ENCODE assay signal across 22 cellular contexts in genomic region chr2:202101049-202101579, GRCh38. TPM values are rescaled to one million over a fixed set of nuclear protein-coding genes. Genes with fewer than 3 reads are reported as not detected.
A peak's percentile ranks its signal among the peaks of the same experiment; 100 is the strongest.
DNase-seq lines count a peak whose midpoint lies in the region; ATAC-seq, FAIRE-seq and TF ChIP-seq lines count a peak whose summit lies in the region.
"Had no signal": no experiment of that assay in that cellular context is flagged by ENCODE, and none has a peak within 500 bp of the region (broad histone marks: within the 10 kb centered on the region; RNA-seq: fewer than 3 reads in every experiment).

No MANE protein-coding gene starts in this region.

- no peaks in the 10 kb centered on the region for H4K20me1 ChIP-seq in H1 (replicated peaks in 1 of 2; ENCODE audit: control insufficient read depth in 1 of 2, insufficient read depth in 2 of 2, low read length in 2 of 2)

- no peak overlapping the region for H3K18ac ChIP-seq in H1 (ENCODE audit: extremely low read depth, low read length)

- no peaks in the 10 kb centered on the region for H3K79me2 ChIP-seq in H1 (ENCODE audit: control insufficient read depth in 1 of 2, insufficient read depth in 2 of 2, low read length in 2 of 2)

- H3K14ac ChIP-seq in H1 (ENCODE audit: insufficient read length), result no peak overlapping the region

- DNase-seq in NCI-H82 (lab: John Stamatoyannopoulos, UW), result peak; percentile 65
- no peak for DNase-seq in NCI-H82 treated with DMSO at 0.1 percent for 48 hours (lab: John Stamatoyannopoulos, UW; ENCODE audit: unreplicated experiment)
- DNase-seq in NCI-H2227 (lab: John Stamatoyannopoulos, UW; ENCODE audit: unreplicated experiment), result peak; percentile 38
- no peak for DNase-seq in H1 (ENCODE audit: low read depth in 1 of 2, low spot score in 2 of 2)
- DNase-seq in activated naive CD8-positive, alpha-beta T cell treated with anti-CD3 and anti-CD28 coated beads, Interleukin-2, amount 50 U/mL, for 24 hours, result no peak
- DNase-seq in NOMO-1 treated with dmso at 0.1 percent for 144 hours (lab: John Stamatoyannopoulos, UW; ENCODE audit: unreplicated experiment), result no peak
- no peak for DNase-seq in NCI-H2107 treated with DMSO at 0.1 percent for 48 hours (lab: John Stamatoyannopoulos, UW; ENCODE audit: unreplicated experiment)
- DNase-seq: Calu3; CD4-positive, CD25-positive, alpha-beta regulatory T cell; DND-41; GDM1; Kasumi-1; NCI-H146; NCI-H2107; NCI-H748 treated with DMSO at 0.1 percent for 48 hours; SIG-M5; T-helper 17 cell had no signal

- H4K8ac ChIP-seq in H1 (ENCODE audit: extremely low read depth, insufficient read depth, low read length), result no peak overlapping the region

- 0 out of 2 replicates have a peak overlapping the region, but pooled peaks have one; percentile 7 for H3K27ac ChIP-seq in H1 (ENCODE audit: low read depth, low read length)

- no peak for TF ChIP-seq RAD21 in H1 (IDR thresholded peaks at IDR 0.05 in 1 of 2, conservative IDR thresholded peaks at IDR 0.05 in 1 of 2; ENCODE audit: low read depth in 2 of 2, low read length in 2 of 2)

- no peaks in the 10 kb centered on the region for H3K27me3 ChIP-seq in H1 (replicated peaks in 1 of 4; ENCODE audit: control insufficient read depth in 3 of 4, extremely low read depth in 1 of 4, insufficient read depth in 3 of 4, low read length in 3 of 4)

- no peaks in the 10 kb centered on the region for H3K36me3 ChIP-seq in H1 (ENCODE audit: control insufficient read depth in 2 of 4, insufficient read depth in 4 of 4, low read length in 3 of 4)
- H3K36me3 ChIP-seq: HAP-1 had no signal

- H2AK5ac ChIP-seq in H1 (ENCODE audit: low read depth, low read length), result no peak overlapping the region

- peaks cover 3% of the 10 kb centered on the region for H3K27me3 Mint-ChIP-seq in activated naive CD8-positive, alpha-beta T cell treated with anti-CD3 and anti-CD28 coated beads, Interleukin-2, amount 50 U/mL, for 24 hours

- H3K23ac ChIP-seq in H1 (ENCODE audit: insufficient read length), result no peak overlapping the region

- no peak for FAIRE-seq in H1 (lab: Jason Lieb, UNC)
- FAIRE-seq: A204.1, GM12892, TTC549 had no signal

- H2BK15ac ChIP-seq in H1 (ENCODE audit: low read length), result no peak overlapping the region

- H2BK12ac ChIP-seq in H1 (ENCODE audit: low read depth, low read length), result no peak overlapping the region

- H2BK20ac ChIP-seq in H1 (ENCODE audit: low read length), result 0 out of 2 replicates have a peak overlapping the region, but pooled peaks have one; percentile 27

- POLR2A ChIA-PET in H1 (lab: Charles Lee; ENCODE audit: partially characterized antibody), result interaction anchor here (1.8 kb wide), 1 partner anchor 59 kb away, joined by 4 read pairs; no protein-coding TSS in a partner anchor

- CTCF ChIA-PET in H1 (lab: Charles Lee; ENCODE audit: partially characterized antibody), result interaction anchor here (1.1 to 3.9 kb wide), 4 partner anchors 8 to 43 kb away, joined by 3 to 16 read pairs (median 12); partner anchors contain the start of gene KIAA2012

- H3K4me1 Mint-ChIP-seq in activated naive CD8-positive, alpha-beta T cell treated with anti-CD3 and anti-CD28 coated beads, Interleukin-2, amount 50 U/mL, for 24 hours, result no peaks in the 10 kb centered on the region
- H3K4me1 Mint-ChIP-seq: CD4-positive, CD25-positive, alpha-beta regulatory T cell had no signal

- H3K23me2 ChIP-seq in H1 (ENCODE audit: low read depth, low read length), result no peaks in the 10 kb centered on the region; the same call in 1 of the 2 replicates

- H3K9ac ChIP-seq in H1 (replicated peaks in 1 of 4; ENCODE audit: extremely low read depth in 1 of 4, low read depth in 3 of 4, low read length in 3 of 4), result no peak overlapping the region

- H3K4me2 ChIP-seq in H1 (ENCODE audit: insufficient read depth in 1 of 2, low read depth in 2 of 2, low read length in 2 of 2), result no peak overlapping the region

- peaks cover 0 to 9% (median 6%) of the 10 kb centered on the region in 4 experiments; a peak in 3 of 7 replicates for H3K4me1 ChIP-seq in H1 (replicated peaks in 1 of 4; ENCODE audit: control insufficient read depth in 3 of 4, insufficient read depth in 4 of 4, low read length in 3 of 4)
- H3K4me1 ChIP-seq: HAP-1 had no signal

- H4K91ac ChIP-seq in H1 (replicated peaks; ENCODE audit: insufficient read length, low read length), result no peak overlapping the region

- no peaks in the 10 kb centered on the region for H3K79me1 ChIP-seq in H1 (ENCODE audit: low read depth, low read length)

- H3K9me3 ChIP-seq in H1 (ENCODE audit: insufficient read depth in 2 of 2, low read depth in 1 of 2, low read length in 1 of 2), result no peaks in the 10 kb centered on the region

- no peaks in the 10 kb centered on the region for H3K9me3 Mint-ChIP-seq in activated naive CD8-positive, alpha-beta T cell treated with anti-CD3 and anti-CD28 coated beads, Interleukin-2, amount 50 U/mL, for 24 hours

- TF ChIP-seq CTCF in H1 (IDR thresholded peaks at IDR 0.05; ENCODE audit: control extremely low read depth in 1 of 3, insufficient read depth in 1 of 3, low read depth in 1 of 3, low read length in 3 of 3), result no peak

- no peak overlapping the region for H3K56ac ChIP-seq in H1 (replicated peaks; ENCODE audit: insufficient read length, low read depth, low read length)

- no peak overlapping the region for H2AFZ ChIP-seq in H1 (ENCODE audit: low read length)

- no peak for TF ChIP-seq EP300 in H1 (IDR thresholded peaks at IDR 0.05; ENCODE audit: borderline replicate concordance in 1 of 2, low read depth in 2 of 2, low read length in 2 of 2)

- no peak for TF ChIP-seq POLR2A in H1 (IDR thresholded peaks at IDR 0.05; ENCODE audit: control extremely low read depth in 1 of 2, low read depth in 2 of 2, low read length in 2 of 2)

- WGBS in H1 (ENCODE audit: extremely low coverage in 1 of 2, insufficient coverage in 1 of 2, insufficient read length in 1 of 2, insufficient replicate concordance in 2 of 2, low coverage in 1 of 2, low lambda C conversion rate in 2 of 2, missing lambda C conversion rate in 1 of 2), 2 experiments, result 87% methylated on average over 2 of the region's 2 CpGs; no CpG with 5 or more reads in 1 of the 2 experiments

- no peak overlapping the region for H2BK5ac ChIP-seq in H1 (ENCODE audit: low read depth, low read length)

- no peak for ATAC-seq in activated naive CD8-positive, alpha-beta T cell treated with anti-CD3 and anti-CD28 coated beads, Interleukin-2, amount 50 U/mL, for 24 hours
- ATAC-seq in HG02938 (IDR thresholded peaks at IDR 0.05; ENCODE audit: unreplicated experiment), result no peak
- ATAC-seq: T-helper 17 cell had no signal

- H3K36me3 Mint-ChIP-seq in activated naive CD8-positive, alpha-beta T cell treated with anti-CD3 and anti-CD28 coated beads, Interleukin-2, amount 50 U/mL, for 24 hours (ENCODE audit: low read depth), result no peaks in the 10 kb centered on the region
- H3K36me3 Mint-ChIP-seq: CD4-positive, CD25-positive, alpha-beta regulatory T cell had no signal

- no peak overlapping the region for H2BK120ac ChIP-seq in H1 (replicated peaks; ENCODE audit: low read depth, low read length)

- H3K4me3 Mint-ChIP-seq in activated naive CD8-positive, alpha-beta T cell treated with anti-CD3 and anti-CD28 coated beads, Interleukin-2, amount 50 U/mL, for 24 hours, result no peak overlapping the region
- H3K4me3 Mint-ChIP-seq: CD4-positive, CD25-positive, alpha-beta regulatory T cell; T-helper 17 cell had no signal

- H3K4ac ChIP-seq in H1 (replicated peaks; ENCODE audit: insufficient read length, low read depth, low read length), result no peak overlapping the region

- no peak overlapping the region for H3K4me3 ChIP-seq in H1 (ENCODE audit: extremely low read depth in 1 of 4, insufficient read depth in 2 of 4, low read depth in 3 of 4, low read length in 4 of 4)
- H3K4me3 ChIP-seq: HAP-1 had no signal

- no peak overlapping the region for H4K5ac ChIP-seq in H1 (ENCODE audit: insufficient read length, low read depth, low read length)

- H3K27ac Mint-ChIP-seq in activated naive CD8-positive, alpha-beta T cell treated with anti-CD3 and anti-CD28 coated beads, Interleukin-2, amount 50 U/mL, for 24 hours, result no peak overlapping the region
- H3K27ac Mint-ChIP-seq: CD4-positive, CD25-positive, alpha-beta regulatory T cell; T-helper 17 cell had no signal

TF ChIP-seq in H1, 55 proteins besides CTCF, POLR2A, EP300 and RAD21:
- TF ChIP-seq CHD1 (IDR thresholded peaks at IDR 0.05; ENCODE audit: low read depth, low read length) (no peak), KDM1A (IDR thresholded peaks at IDR 0.05; ENCODE audit: borderline replicate concordance, low read length) (no peak)
TF ChIP-seq in H1: peak in this region for 0.

RNA-seq across cellular contexts. Expression of gene KIAA2012, which starts 28.1 kb away (rescaled TPM):
- total RNA-seq in H1 (2021; fragmentation: NEBNext Ultra II Directional; extraction: Animal tissue kit (Norgen Biotek cat#: 25700)), result not detected in 2 replicates
- polyA plus RNA-seq in H1 (2011; rRNA removed), result 0.02 TPM in 1 of 2 replicates, not detected in the other
- polyA plus RNA-seq in H1 (2011; cell fraction: cytosol; rRNA removed), result not detected
- polyA plus RNA-seq in H1 (2011; cell fraction: nucleus; rRNA removed), result not detected
- polyA plus RNA-seq in H1 (2012, experiment 1 of 2), result not detected in 4 replicates
- polyA plus RNA-seq in H1 (2012, experiment 2 of 2), result not detected
- not detected for polyA plus RNA-seq in H1 (2013, experiment 1 of 2)
- polyA plus RNA-seq in H1 (2013, experiment 2 of 2), result not detected
- not detected in 2 replicates for polyA minus RNA-seq in H1 (2011; rRNA and poly(A)+ RNA removed)
- polyA minus RNA-seq in H1 (2011; cell fraction: cytosol; rRNA and poly(A)+ RNA removed), result not detected
- polyA minus RNA-seq in H1 (2011; cell fraction: nucleus; rRNA and poly(A)+ RNA removed), result not detected
- total RNA-seq: Calu3; CD4-positive, CD25-positive, alpha-beta regulatory T cell; T-helper 17 cell had no signal
- polyA plus RNA-seq: CD4-positive, CD25-positive, alpha-beta regulatory T cell had no signal

Comparison
In these comparisons a context has a peak if more than half of its experiments do, and no peak if none do; other contexts are left out.
1. DNase-seq: peak in NCI-H82 (single experiment) and NCI-H2227 (single experiment); none in NCI-H82 treated with DMSO at 0.1 percent for 48 hours (single experiment), H1 (0 of 2), activated naive CD8-positive, alpha-beta T cell treated with anti-CD3 and anti-CD28 coated beads, Interleukin-2, amount 50 U/mL, for 24 hours (single experiment), NOMO-1 treated with dmso at 0.1 percent for 144 hours (single experiment) and NCI-H2107 treated with DMSO at 0.1 percent for 48 hours (single experiment).